Comparison of ENCODE assay signal across 1 cellular context in the genomic region with DNA sequence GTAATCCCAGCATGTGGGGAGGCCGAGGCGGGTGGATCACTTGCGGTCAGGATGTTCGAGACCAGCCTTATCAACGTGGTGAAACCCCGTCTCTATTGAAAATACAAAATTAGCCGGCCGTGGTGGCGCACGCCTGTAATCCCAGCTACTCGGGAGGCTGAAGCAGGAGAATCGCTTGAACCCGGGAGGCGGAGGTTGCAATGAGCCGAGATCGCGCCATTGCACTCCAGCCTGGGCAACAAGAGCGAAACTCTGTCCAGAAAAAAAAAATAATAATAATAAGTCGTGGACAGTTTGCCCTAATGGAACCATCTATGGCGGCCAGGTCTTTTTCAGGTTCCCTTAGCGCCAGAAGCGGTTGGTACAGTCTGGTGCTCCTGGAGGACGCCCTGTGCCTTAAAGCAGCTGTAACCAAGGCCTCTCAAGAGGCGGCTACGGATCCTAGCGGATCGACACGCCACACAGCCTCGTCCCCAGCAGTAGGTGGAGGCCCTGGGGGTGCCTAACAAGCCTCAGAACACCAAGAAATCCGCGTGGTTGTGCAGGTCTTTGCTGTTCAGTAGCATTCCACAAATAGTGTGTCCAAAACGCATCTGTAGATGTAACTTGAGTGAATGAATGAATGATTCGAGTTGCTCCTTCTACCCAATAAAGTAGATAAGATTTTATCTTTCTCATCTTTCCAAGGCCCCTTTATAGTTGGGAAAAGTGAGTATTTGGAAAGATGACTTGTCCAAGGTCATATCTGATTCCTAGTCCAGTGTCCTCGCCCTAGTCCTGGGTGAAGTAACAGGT.
TF ChIP-seq lines count a peak whose summit lies in the region.

No MANE protein-coding gene starts in this region.

TF ChIP-seq in IMR-90, 13 proteins besides CTCF, POLR2A, EP300 and RAD21 (continued from another document):
- TF ChIP-seq USF2 (IDR thresholded peaks at IDR 0.05; ENCODE audit: low read depth, low read length), result no peak
- no peak for TF ChIP-seq SMC3 (IDR thresholded peaks at IDR 0.05; ENCODE audit: low read depth, low read length)
- no peak for TF ChIP-seq MAFK (IDR thresholded peaks at IDR 0.05; ENCODE audit: low read depth, low read length)
- no peak for TF ChIP-seq NFE2L2 (IDR thresholded peaks at IDR 0.05; ENCODE audit: low read depth, low read length)
- no peak for TF ChIP-seq FOS (IDR thresholded peaks at IDR 0.05; ENCODE audit: low read depth, low read length)
- TF ChIP-seq MAZ (IDR thresholded peaks at IDR 0.05; ENCODE audit: borderline replicate concordance, low read depth, low read length), result no peak
- no peak for TF ChIP-seq MXI1 (IDR thresholded peaks at IDR 0.05; ENCODE audit: borderline replicate concordance, low read depth, low read length)
- TF ChIP-seq CEBPB (IDR thresholded peaks at IDR 0.05; ENCODE audit: low read depth, low read length), result no peak
- no peak for TF ChIP-seq CHD1 (IDR thresholded peaks at IDR 0.05; ENCODE audit: low read depth, low read length)
- TF ChIP-seq, protein P1, sequence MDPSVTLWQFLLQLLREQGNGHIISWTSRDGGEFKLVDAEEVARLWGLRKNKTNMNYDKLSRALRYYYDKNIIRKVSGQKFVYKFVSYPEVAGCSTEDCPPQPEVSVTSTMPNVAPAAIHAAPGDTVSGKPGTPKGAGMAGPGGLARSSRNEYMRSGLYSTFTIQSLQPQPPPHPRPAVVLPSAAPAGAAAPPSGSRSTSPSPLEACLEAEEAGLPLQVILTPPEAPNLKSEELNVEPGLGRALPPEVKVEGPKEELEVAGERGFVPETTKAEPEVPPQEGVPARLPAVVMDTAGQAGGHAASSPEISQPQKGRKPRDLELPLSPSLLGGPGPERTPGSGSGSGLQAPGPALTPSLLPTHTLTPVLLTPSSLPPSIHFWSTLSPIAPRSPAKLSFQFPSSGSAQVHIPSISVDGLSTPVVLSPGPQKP (IDR thresholded peaks at IDR 0.05; ENCODE audit: borderline replicate concordance, low read depth, low read length), result no peak
- TF ChIP-seq RCOR1 (IDR thresholded peaks at IDR 0.05; ENCODE audit: insufficient replicate concordance, low read length), result no peak
